9 cellular contexts compared by ENCODE assay signal in the genomic region with DNA sequence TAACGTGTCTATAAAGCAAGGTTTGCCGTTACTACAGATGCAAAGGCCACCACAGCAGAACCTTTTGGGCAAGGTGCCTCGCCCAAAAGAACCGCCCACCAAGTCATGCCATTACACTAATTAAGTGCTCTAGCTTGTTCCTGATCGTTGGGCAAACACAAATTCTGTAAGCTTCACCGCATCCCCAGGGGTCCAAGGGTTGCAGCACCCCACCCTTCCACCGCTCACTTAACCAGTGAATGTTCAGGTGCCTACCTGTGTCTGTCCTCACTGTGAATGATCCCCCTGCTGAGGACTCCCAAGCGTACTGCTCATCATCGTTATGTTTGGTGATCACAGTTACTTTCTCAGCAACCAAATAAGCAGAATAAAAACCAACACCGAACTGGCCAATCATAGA. TPM values are rescaled to one million over a fixed set of nuclear protein-coding genes. Genes with fewer than 3 reads are reported as not detected.
DNase-seq lines count a peak whose midpoint lies in the region; ATAC-seq and TF ChIP-seq lines count a peak whose summit lies in the region.
"Had no signal": no experiment of that assay in that cellular context is flagged by ENCODE, and none has a peak within 500 bp of the region (broad histone marks: within the 10 kb centered on the region; RNA-seq: fewer than 3 reads in every experiment).

No MANE protein-coding gene starts in this region.

- DNase-seq in HFFc6: no peak
- DNase-seq in mammary epithelial cell: no peak
- no peak for DNase-seq in GM13977 (ENCODE audit: low spot score)
- no peak for DNase-seq in DMS153 treated with DMSO at 0.1 percent for 48 hours (lab: John Stamatoyannopoulos, UW; ENCODE audit: unreplicated experiment)
- DNase-seq: stimulated activated CD8-positive, alpha-beta memory T cell treated with anti-CD3 and anti-CD28 coated beads, Interleukin-4, amount 100 ng/mL, for 48 hours had no signal

- peak overlapping the region; percentile 88 for H3K27ac Mint-ChIP-seq in HFFc6

- H3K27ac ChIP-seq in ACC112 (ENCODE audit: low read depth, low read length) (no peak overlapping the region), mammary epithelial cell (ENCODE audit: insufficient read depth, low read depth, low read length) (peak overlapping the region; percentile 60)

- peaks cover 55% of the 10 kb centered on the region for H3K36me3 ChIP-seq in ACC112 (ENCODE audit: insufficient read depth, low read length)
- peaks cover 34% of the 10 kb centered on the region for H3K36me3 ChIP-seq in mammary epithelial cell (ENCODE audit: insufficient read depth, low read length)
- peaks cover 9% of the 10 kb centered on the region for H3K36me3 ChIP-seq in mucosa of stomach (ENCODE audit: control insufficient read depth, insufficient read depth, low read length)

- peaks cover 39% of the 10 kb centered on the region for H3K4me1 ChIP-seq in ACC112 (ENCODE audit: control insufficient read depth, insufficient read depth, low read length, unreplicated experiment)
- H3K4me1 ChIP-seq in mammary epithelial cell (ENCODE audit: insufficient read depth, low read length): peaks cover 37% of the 10 kb centered on the region
- H3K4me1 ChIP-seq in mucosa of stomach (ENCODE audit: control insufficient read depth, insufficient read depth, low read length): peaks cover 25% of the 10 kb centered on the region

- TF ChIP-seq CTCF in HFFc6 (IDR thresholded peaks at IDR 0.05) (no peak), mammary epithelial cell (conservative IDR thresholded peaks at IDR 0.05 in 1 of 2, IDR thresholded peaks at IDR 0.05 in 1 of 2; ENCODE audit: extremely low read depth in 1 of 2, insufficient read depth in 1 of 2, low read depth in 1 of 2, low read length in 2 of 2) (no peak), GM13977 (IDR thresholded peaks at IDR 0.05; ENCODE audit: extremely low read depth, insufficient read depth, missing control alignments) (no peak)

- no peaks in the 10 kb centered on the region for H3K9me3 Mint-ChIP-seq in HFFc6

- H3K4me1 Mint-ChIP-seq in HFFc6 (ENCODE audit: low read depth): peaks cover 57% of the 10 kb centered on the region

- H3K27me3 ChIP-seq in ACC112 (ENCODE audit: insufficient read depth, low read length): no peaks in the 10 kb centered on the region
- H3K27me3 ChIP-seq in mammary epithelial cell (ENCODE audit: insufficient read depth, low read length): no peaks in the 10 kb centered on the region
- no peaks in the 10 kb centered on the region for H3K27me3 ChIP-seq in mucosa of stomach (ENCODE audit: control insufficient read depth, insufficient read depth, low read length)

- dilution Hi-C loops in mammary epithelial cell (cut with HindIII; ENCODE audit: low sequenced_read_pairs): no loop called here

- peaks cover 10% of the 10 kb centered on the region for H3K27me3 Mint-ChIP-seq in HFFc6 (ENCODE audit: insufficient read depth)

- peak overlapping the region; percentile 61 for H3K4me2 ChIP-seq in mammary epithelial cell (ENCODE audit: insufficient read depth, low read depth, low read length)

- in situ Hi-C loops in mammary epithelial cell (cut with MboI; ENCODE audit: low sequenced_read_pairs in 2 of 2) (loop anchor here in 1 of 2 donors (25.0 kb wide), 1 partner anchor 227 kb away; the partner anchor contains the start of genes MOK and ZNF839), GM13977 (cut with MboI; ENCODE audit: low pct_unique_long_range_greater_than_20kb, low sequenced_read_pairs, unreplicated experiment) (no loop called here)

- peaks cover 53% of the 10 kb centered on the region for H3K36me3 Mint-ChIP-seq in HFFc6 (ENCODE audit: low read depth)

- 4% methylated on average over 10 of the region's 10 CpGs for WGBS in mammary epithelial cell (ENCODE audit: low coverage, missing lambda C conversion rate)

- BruUV-seq in mammary epithelial cell (replicated peaks; lab: Mats Ljungman, UMichigan): no TSS peak

- H3K9ac ChIP-seq in mammary epithelial cell (ENCODE audit: insufficient read depth, low read length) (peak overlapping the region; percentile 77), mucosa of stomach (ENCODE audit: low read length) (peak overlapping the region; percentile 97)

- CTCF ChIA-PET in mammary epithelial cell (lab: Charles Lee; ENCODE audit: low non-redundant PET): no interaction called here

- ATAC-seq in HG02798 (IDR thresholded peaks at IDR 0.05; ENCODE audit: poor library complexity, unreplicated experiment) (no peak), GM19023 (IDR thresholded peaks at IDR 0.05; ENCODE audit: unreplicated experiment) (no peak)

- H2AFZ ChIP-seq in ACC112 (ENCODE audit: low read length, unreplicated experiment) (no peak overlapping the region), mammary epithelial cell (ENCODE audit: low read depth, low read length) (no peak overlapping the region)

- intact Hi-C loops in mammary epithelial cell (cut with micrococcal nuclease): no loop called here

- H4K20me1 ChIP-seq in mammary epithelial cell (ENCODE audit: insufficient read depth, low read length): peaks cover 7% of the 10 kb centered on the region

- H3K4me3 Mint-ChIP-seq in HFFc6: peak overlapping the region; percentile 97

- peaks cover 52% of the 10 kb centered on the region for H3K79me2 ChIP-seq in ACC112 (ENCODE audit: control insufficient read depth, insufficient read depth, low read length, unreplicated experiment)
- peaks cover 63% of the 10 kb centered on the region for H3K79me2 ChIP-seq in mammary epithelial cell (ENCODE audit: insufficient read depth, low read length)

- no peaks in the 10 kb centered on the region for H3K9me3 ChIP-seq in mammary epithelial cell (replicated peaks; ENCODE audit: insufficient read depth, low read length)
- H3K9me3 ChIP-seq in mucosa of stomach (ENCODE audit: control insufficient read depth, low read length): no peaks in the 10 kb centered on the region

- H3K4me3 ChIP-seq in ACC112 (ENCODE audit: low read depth, low read length) (peak overlapping the region; percentile 98), mammary epithelial cell (replicated peaks in 1 of 3; ENCODE audit: insufficient read depth in 1 of 3, low read depth in 2 of 3, low read length in 3 of 3) (peak overlapping the region; percentile 53 to 86 (median 59)), mucosa of stomach (ENCODE audit: low read length) (peak overlapping the region; percentile 65)

RNA-seq across cellular contexts. Expression of gene HSP90AA1, which starts 1.3 kb away (rescaled TPM):
- total RNA-seq in HFFc6 (2021; fragmentation: NEBNext Ultra II Directional; extraction: Animal tissue kit (Norgen Biotek cat#: 25700)): 100 to 1,000 TPM; 616 to 859 (median 665) TPM
- 100 to 1,000 TPM; 310 to 486 TPM for total RNA-seq in mammary epithelial cell
- polyA plus RNA-seq in mammary epithelial cell: 739 TPM
- polyA minus RNA-seq in mammary epithelial cell: 315 TPM

RNA-seq across cellular contexts. Expression of gene WDR20, which starts 54.2 kb away (rescaled TPM):
- total RNA-seq in HFFc6 (2021; fragmentation: NEBNext Ultra II Directional; extraction: Animal tissue kit (Norgen Biotek cat#: 25700)): 10 to 100 TPM; 24.4 to 28.7 (median 27.7) TPM
- 10 to 100 TPM; 25.3 to 27.3 TPM for total RNA-seq in mammary epithelial cell
- polyA plus RNA-seq in mammary epithelial cell: 18.0 TPM
- polyA minus RNA-seq in mammary epithelial cell: 1.9 TPM
